Comparison of ENCODE assay signal across 9 cellular contexts in the genomic region with DNA sequence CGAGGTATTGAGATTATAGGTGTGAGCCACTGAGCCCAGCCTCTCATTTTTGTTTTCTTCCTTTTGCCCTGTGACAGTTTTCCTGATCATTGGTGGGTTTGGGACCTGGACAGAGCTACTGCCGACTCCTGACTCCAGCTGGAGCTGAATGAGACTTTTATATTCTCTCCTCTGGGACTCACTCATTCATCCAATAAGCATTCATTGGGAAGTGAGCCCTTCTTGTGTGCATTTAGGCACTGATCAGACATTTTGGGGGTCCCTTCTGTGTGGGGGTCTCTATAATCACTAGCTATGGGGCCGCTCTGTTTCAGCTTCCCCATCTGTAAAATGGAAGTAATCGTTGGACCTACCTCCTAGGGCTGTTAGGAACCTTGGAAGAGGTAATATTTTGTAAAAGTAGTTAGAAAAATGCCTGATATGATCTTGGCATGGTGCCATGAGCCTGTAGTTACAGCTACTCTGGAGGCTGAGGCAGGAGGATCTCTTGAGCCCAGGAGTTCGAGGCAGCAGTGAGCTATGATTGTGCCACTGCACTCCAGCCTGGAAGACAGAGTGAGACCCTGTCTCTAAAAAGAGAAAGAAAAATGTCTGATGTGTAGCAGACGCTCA. TPM values are rescaled to one million over a fixed set of nuclear protein-coding genes. Genes with fewer than 3 reads are reported as not detected.
A peak's percentile ranks its signal among the peaks of the same experiment; 100 is the strongest.
DNase-seq lines count a peak whose midpoint lies in the region; ATAC-seq and TF ChIP-seq lines count a peak whose summit lies in the region.
"Had no signal": no experiment of that assay in that cellular context is flagged by ENCODE, and none has a peak within 500 bp of the region (broad histone marks: within the 10 kb centered on the region; RNA-seq: fewer than 3 reads in every experiment).

No MANE protein-coding gene starts in this region.

- no peak for DNase-seq in activated naive CD8-positive, alpha-beta T cell treated with anti-CD3 and anti-CD28 coated beads for 36 hours
- no peak for DNase-seq in lung (ENCODE audit: low spot score)
- DNase-seq in thyroid gland: no peak
- no peak for DNase-seq in ecto neural progenitor cell (ENCODE audit: low spot score)
- DNase-seq in GM13977 (ENCODE audit: low spot score): no peak
- DNase-seq: NCI-H510A had no signal

- in situ Hi-C loops in GM13977 (cut with MboI; ENCODE audit: low pct_unique_long_range_greater_than_20kb, low sequenced_read_pairs, unreplicated experiment): no loop called here

- H3K36me3 ChIP-seq in lung (ENCODE audit: control insufficient read depth in 2 of 2, insufficient read depth in 2 of 2, low read length in 2 of 2) (peaks cover 0 to 8% of the 10 kb centered on the region in 2 donors), thyroid gland (no peaks in the 10 kb centered on the region)

- no peak for TF ChIP-seq POLR2A in thyroid gland (IDR thresholded peaks at IDR 0.05)

- peaks cover 2% of the 10 kb centered on the region for H3K36me3 Mint-ChIP-seq in activated naive CD8-positive, alpha-beta T cell
- peaks cover 44% of the 10 kb centered on the region for H3K36me3 Mint-ChIP-seq in activated naive CD8-positive, alpha-beta T cell treated with anti-CD3 and anti-CD28 coated beads for 36 hours
- peaks cover 20% of the 10 kb centered on the region for H3K36me3 Mint-ChIP-seq in activated T-helper 17 cell treated with anti-CD3 and anti-CD28 coated beads, Interleukin-2, amount 50 U/mL, for 72 hours (ENCODE audit: low read depth)

- H3K9me3 ChIP-seq in lung (ENCODE audit: control insufficient read depth in 2 of 2, insufficient read depth in 1 of 2, low read length in 1 of 2) (peaks cover 0 to under 1% of the 10 kb centered on the region in 2 donors), thyroid gland (no peaks in the 10 kb centered on the region)

- peak overlapping the region; percentile 67 for H3K27ac Mint-ChIP-seq in activated naive CD8-positive, alpha-beta T cell
- H3K27ac Mint-ChIP-seq in activated naive CD8-positive, alpha-beta T cell treated with anti-CD3 and anti-CD28 coated beads for 36 hours: no peak overlapping the region
- H3K27ac Mint-ChIP-seq in activated T-helper 17 cell treated with anti-CD3 and anti-CD28 coated beads, Interleukin-2, amount 50 U/mL, for 72 hours: peak overlapping the region; percentile 72

- H3K27ac ChIP-seq in lung (ENCODE audit: low read depth in 1 of 2, low read length in 1 of 2) (peak overlapping the region; percentile 70 to 71), thyroid gland (peak overlapping the region; percentile 44 to 81 (median 61))

- no peaks in the 10 kb centered on the region for H3K9me3 Mint-ChIP-seq in activated naive CD8-positive, alpha-beta T cell (ENCODE audit: low read depth)
- H3K9me3 Mint-ChIP-seq in activated naive CD8-positive, alpha-beta T cell treated with anti-CD3 and anti-CD28 coated beads for 36 hours: no peaks in the 10 kb centered on the region
- no peaks in the 10 kb centered on the region for H3K9me3 Mint-ChIP-seq in activated T-helper 17 cell treated with anti-CD3 and anti-CD28 coated beads, Interleukin-2, amount 50 U/mL, for 72 hours

- no peaks in the 10 kb centered on the region for H3K27me3 ChIP-seq in lung (ENCODE audit: control insufficient read depth, insufficient read depth)
- no peaks in the 10 kb centered on the region for H3K27me3 ChIP-seq in thyroid gland

- peaks cover 75% of the 10 kb centered on the region for H3K4me1 Mint-ChIP-seq in activated naive CD8-positive, alpha-beta T cell (ENCODE audit: low read depth)
- H3K4me1 Mint-ChIP-seq in activated naive CD8-positive, alpha-beta T cell treated with anti-CD3 and anti-CD28 coated beads for 36 hours: peaks cover 59% of the 10 kb centered on the region
- H3K4me1 Mint-ChIP-seq in activated T-helper 17 cell treated with anti-CD3 and anti-CD28 coated beads, Interleukin-2, amount 50 U/mL, for 72 hours: peaks cover 42% of the 10 kb centered on the region

- WGBS in lung, 2 donors: 68% methylated on average over 6 of the region's 6 CpGs
- 73 to 76% methylated on average over 6 of the region's 6 CpGs for WGBS in thyroid gland, 2 donors

- H3K4me3 ChIP-seq in lung (no peak overlapping the region), thyroid gland (replicated peaks in 1 of 3) (no peak overlapping the region)

- peak overlapping the region; percentile 77 for H3K4me3 Mint-ChIP-seq in activated naive CD8-positive, alpha-beta T cell
- H3K4me3 Mint-ChIP-seq in activated naive CD8-positive, alpha-beta T cell treated with anti-CD3 and anti-CD28 coated beads for 36 hours: no peak overlapping the region
- H3K4me3 Mint-ChIP-seq in activated T-helper 17 cell treated with anti-CD3 and anti-CD28 coated beads, Interleukin-2, amount 50 U/mL, for 72 hours: peak overlapping the region; percentile 73

- no peak for TF ChIP-seq CTCF in lung (IDR thresholded peaks at IDR 0.05; ENCODE audit: control extremely low read depth, extremely low read depth)
- no peak for TF ChIP-seq CTCF in thyroid gland (IDR thresholded peaks at IDR 0.05)
- no peak for TF ChIP-seq CTCF in GM13977 (IDR thresholded peaks at IDR 0.05; ENCODE audit: extremely low read depth, insufficient read depth, missing control alignments)

- ATAC-seq in activated T-helper 17 cell treated with anti-CD3 and anti-CD28 coated beads, Interleukin-2, amount 50 U/mL, for 72 hours (replicated peaks): no peak
- ATAC-seq in lung (ENCODE audit: insufficient read depth, low FRiP score) (no peak), GM18511 (IDR thresholded peaks at IDR 0.05; ENCODE audit: unreplicated experiment) (no peak)

- H3K27me3 Mint-ChIP-seq in activated naive CD8-positive, alpha-beta T cell: no peaks in the 10 kb centered on the region
- H3K27me3 Mint-ChIP-seq in activated naive CD8-positive, alpha-beta T cell treated with anti-CD3 and anti-CD28 coated beads for 36 hours: no peaks in the 10 kb centered on the region
- no peaks in the 10 kb centered on the region for H3K27me3 Mint-ChIP-seq in activated T-helper 17 cell treated with anti-CD3 and anti-CD28 coated beads, Interleukin-2, amount 50 U/mL, for 72 hours

- intact Hi-C loops in thyroid gland (cut with DNase I): no loop called here

- H3K4me1 ChIP-seq in lung (ENCODE audit: control insufficient read depth in 2 of 2, insufficient read depth in 2 of 2, low read length in 2 of 2) (peaks cover 25 to 40% of the 10 kb centered on the region in 2 donors), thyroid gland (peaks cover 26 to 59% of the 10 kb centered on the region in 2 donors)

RNA-seq across cellular contexts. Expression of a gene that starts 7.2 kb away (rescaled TPM):
- total RNA-seq in activated naive CD8-positive, alpha-beta T cell treated with anti-CD3 and anti-CD28 coated beads for 36 hours: 10 to 100 TPM; 58.5 to 59.4 TPM
- total RNA-seq in activated T-helper 17 cell treated with anti-CD3 and anti-CD28 coated beads, Interleukin-2, amount 50 U/mL, for 72 hours: 10 to 100 TPM in 1 of 2 donors, 1 to 10 TPM in 1; 8.5 to 12.1 TPM
- 10 to 100 TPM; 16.2 to 46.0 TPM for total RNA-seq in lung
- 10 to 100 TPM in 1 of 2 donors, 1 to 10 TPM in 1; 9.6 to 19.6 TPM for polyA plus RNA-seq in lung
- 10 to 100 TPM; 14.1 to 36.5 (median 25.6) TPM for total RNA-seq in thyroid gland

RNA-seq across cellular contexts. Expression of a gene that starts 44.0 kb away (rescaled TPM):
- 1 to 10 TPM; 2.0 to 2.4 TPM for total RNA-seq in activated naive CD8-positive, alpha-beta T cell treated with anti-CD3 and anti-CD28 coated beads for 36 hours
- total RNA-seq in activated T-helper 17 cell treated with anti-CD3 and anti-CD28 coated beads, Interleukin-2, amount 50 U/mL, for 72 hours: 1 to 10 TPM; 1.1 to 1.2 TPM
- total RNA-seq in lung: 10 to 100 TPM in 1 of 2 donors, 1 to 10 TPM in 1; 3.1 to 15.4 TPM
- 10 to 100 TPM; 12.1 to 14.3 TPM for polyA plus RNA-seq in lung
- 10 to 100 TPM in 2 of 4 donors, 1 to 10 TPM in 2; 8.1 to 23.5 (median 15.3) TPM for total RNA-seq in thyroid gland
